ENCODE assay signal across 14 cellular contexts in the genomic region with DNA sequence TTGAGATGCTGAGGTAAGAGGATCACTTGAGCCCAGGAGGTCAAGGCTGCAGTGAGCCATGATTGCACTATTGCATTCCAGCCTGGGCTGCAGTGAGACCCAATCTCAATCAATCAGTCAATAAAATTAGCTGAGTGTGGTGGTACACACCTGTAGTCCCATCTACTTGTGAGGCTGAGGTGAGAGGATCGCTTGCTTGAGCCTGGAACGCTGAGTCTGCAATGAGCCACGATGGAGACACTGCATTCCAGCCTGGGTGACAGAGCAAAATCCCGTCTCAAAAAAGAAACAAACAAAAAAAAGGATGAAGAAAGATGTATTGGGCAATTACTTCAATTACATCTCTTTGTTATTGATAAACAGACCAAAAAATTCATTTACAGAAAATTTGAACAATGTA.
"Had no signal": no experiment of that assay in that cellular context is flagged by ENCODE, and none has a peak within 500 bp of the region (broad histone marks: within the 10 kb centered on the region; RNA-seq: fewer than 3 reads in every experiment).

No MANE protein-coding gene starts in this region.

- DNase-seq: activated effector memory CD4-positive, alpha-beta T cell treated with anti-CD3 and anti-CD28 coated beads, Interleukin-2, amount 50 U/mL, for 16 hours; activated naive CD4-positive, alpha-beta T cell treated with anti-CD3 and anti-CD28 coated beads, Interleukin-2, amount 50 U/mL, for 16 hours; activated T-cell treated with anti-CD3 and anti-CD28 coated beads, Interleukin-2, amount 50 U/mL, for 72 hours; effector CD4-positive, alpha-beta T cell; left cardiac atrium; mesenchymal stem cell; mucosa of descending colon; naive B cell; stimulated activated CD8-positive, alpha-beta memory T cell treated with anti-CD3 and anti-CD28 coated beads, Interleukin-4, amount 100 ng/mL, for 48 hours; stimulated activated naive CD4-positive, alpha-beta T cell treated with Interleukin-2 at 50 U/mL for 16 hours; tibial artery had no signal

- H3K36me3 ChIP-seq: breast epithelium had no signal

- H3K4me3 ChIP-seq: adrenal gland, breast epithelium, esophagus muscularis mucosa, mucosa of descending colon, tibial artery had no signal

- H3K27ac ChIP-seq: adrenal gland, breast epithelium, esophagus muscularis mucosa, tibial artery had no signal

- H3K27ac Mint-ChIP-seq: activated T-cell treated with anti-CD3 and anti-CD28 coated beads, Interleukin-2, amount 50 U/mL, for 72 hours had no signal

- H3K4me3 Mint-ChIP-seq: activated T-cell treated with anti-CD3 and anti-CD28 coated beads, Interleukin-2, amount 50 U/mL, for 72 hours; naive B cell had no signal

- ATAC-seq: activated T-cell treated with anti-CD3 and anti-CD28 coated beads, Interleukin-2, amount 50 U/mL, for 72 hours; left cardiac atrium; mucosa of descending colon had no signal

- H3K27me3 ChIP-seq: adrenal gland, breast epithelium, esophagus muscularis mucosa, tibial artery had no signal

- H3K27me3 Mint-ChIP-seq: naive B cell had no signal

- H3K9me3 ChIP-seq: adrenal gland, breast epithelium, esophagus muscularis mucosa, mucosa of descending colon, tibial artery had no signal
